Comparison of ENCODE assay signal across 1 cellular context in the genomic region with DNA sequence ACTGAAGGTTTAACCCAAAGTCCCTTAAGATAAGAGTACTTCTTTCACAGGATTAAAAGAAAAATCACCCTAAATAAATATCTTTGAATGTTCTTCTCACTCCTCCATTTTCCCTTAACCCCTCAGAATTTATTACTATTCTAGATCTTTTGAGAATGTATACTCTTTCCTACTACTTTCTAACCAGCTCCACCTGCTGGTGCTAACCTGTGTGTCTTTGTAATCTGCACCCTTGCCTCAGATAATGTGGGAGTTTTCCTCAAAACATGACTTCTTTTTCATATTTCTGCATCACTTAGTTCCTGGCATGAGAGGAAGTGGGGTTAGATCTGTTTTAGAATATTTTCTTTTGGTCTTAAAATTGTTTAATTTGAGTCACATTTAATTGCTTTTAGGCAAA.
TF ChIP-seq lines count a peak whose summit lies in the region.

No MANE protein-coding gene starts in this region.

TF ChIP-seq in WTC11, 78 proteins besides CTCF, POLR2A, EP300 and RAD21 (continued from another document):
- TF ChIP-seq, protein P1, sequence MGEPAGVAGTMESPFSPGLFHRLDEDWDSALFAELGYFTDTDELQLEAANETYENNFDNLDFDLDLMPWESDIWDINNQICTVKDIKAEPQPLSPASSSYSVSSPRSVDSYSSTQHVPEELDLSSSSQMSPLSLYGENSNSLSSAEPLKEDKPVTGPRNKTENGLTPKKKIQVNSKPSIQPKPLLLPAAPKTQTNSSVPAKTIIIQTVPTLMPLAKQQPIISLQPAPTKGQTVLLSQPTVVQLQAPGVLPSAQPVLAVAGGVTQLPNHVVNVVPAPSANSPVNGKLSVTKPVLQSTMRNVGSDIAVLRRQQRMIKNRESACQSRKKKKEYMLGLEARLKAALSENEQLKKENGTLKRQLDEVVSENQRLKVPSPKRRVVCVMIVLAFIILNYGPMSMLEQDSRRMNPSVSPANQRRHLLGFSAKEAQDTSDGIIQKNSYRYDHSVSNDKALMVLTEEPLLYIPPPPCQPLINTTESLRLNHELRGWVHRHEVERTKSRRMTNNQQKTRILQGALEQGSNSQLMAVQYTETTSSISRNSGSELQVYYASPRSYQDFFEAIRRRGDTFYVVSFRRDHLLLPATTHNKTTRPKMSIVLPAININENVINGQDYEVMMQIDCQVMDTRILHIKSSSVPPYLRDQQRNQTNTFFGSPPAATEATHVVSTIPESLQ (CRISPR knock-in tag; IDR thresholded peaks at IDR 0.05): no peak
- TF ChIP-seq, protein P2, sequence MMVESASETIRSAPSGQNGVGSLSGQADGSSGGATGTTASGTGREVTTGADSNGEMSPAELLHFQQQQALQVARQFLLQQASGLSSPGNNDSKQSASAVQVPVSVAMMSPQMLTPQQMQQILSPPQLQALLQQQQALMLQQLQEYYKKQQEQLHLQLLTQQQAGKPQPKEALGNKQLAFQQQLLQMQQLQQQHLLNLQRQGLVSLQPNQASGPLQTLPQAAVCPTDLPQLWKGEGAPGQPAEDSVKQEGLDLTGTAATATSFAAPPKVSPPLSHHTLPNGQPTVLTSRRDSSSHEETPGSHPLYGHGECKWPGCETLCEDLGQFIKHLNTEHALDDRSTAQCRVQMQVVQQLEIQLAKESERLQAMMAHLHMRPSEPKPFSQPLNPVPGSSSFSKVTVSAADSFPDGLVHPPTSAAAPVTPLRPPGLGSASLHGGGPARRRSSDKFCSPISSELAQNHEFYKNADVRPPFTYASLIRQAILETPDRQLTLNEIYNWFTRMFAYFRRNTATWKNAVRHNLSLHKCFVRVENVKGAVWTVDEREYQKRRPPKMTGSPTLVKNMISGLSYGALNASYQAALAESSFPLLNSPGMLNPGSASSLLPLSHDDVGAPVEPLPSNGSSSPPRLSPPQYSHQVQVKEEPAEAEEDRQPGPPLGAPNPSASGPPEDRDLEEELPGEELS (CRISPR knock-in tag; IDR thresholded peaks at IDR 0.05): no peak
TF ChIP-seq in WTC11: peak in this region for 0.
